Comparison of ENCODE assay signal across 1 cellular context in the genomic region with DNA sequence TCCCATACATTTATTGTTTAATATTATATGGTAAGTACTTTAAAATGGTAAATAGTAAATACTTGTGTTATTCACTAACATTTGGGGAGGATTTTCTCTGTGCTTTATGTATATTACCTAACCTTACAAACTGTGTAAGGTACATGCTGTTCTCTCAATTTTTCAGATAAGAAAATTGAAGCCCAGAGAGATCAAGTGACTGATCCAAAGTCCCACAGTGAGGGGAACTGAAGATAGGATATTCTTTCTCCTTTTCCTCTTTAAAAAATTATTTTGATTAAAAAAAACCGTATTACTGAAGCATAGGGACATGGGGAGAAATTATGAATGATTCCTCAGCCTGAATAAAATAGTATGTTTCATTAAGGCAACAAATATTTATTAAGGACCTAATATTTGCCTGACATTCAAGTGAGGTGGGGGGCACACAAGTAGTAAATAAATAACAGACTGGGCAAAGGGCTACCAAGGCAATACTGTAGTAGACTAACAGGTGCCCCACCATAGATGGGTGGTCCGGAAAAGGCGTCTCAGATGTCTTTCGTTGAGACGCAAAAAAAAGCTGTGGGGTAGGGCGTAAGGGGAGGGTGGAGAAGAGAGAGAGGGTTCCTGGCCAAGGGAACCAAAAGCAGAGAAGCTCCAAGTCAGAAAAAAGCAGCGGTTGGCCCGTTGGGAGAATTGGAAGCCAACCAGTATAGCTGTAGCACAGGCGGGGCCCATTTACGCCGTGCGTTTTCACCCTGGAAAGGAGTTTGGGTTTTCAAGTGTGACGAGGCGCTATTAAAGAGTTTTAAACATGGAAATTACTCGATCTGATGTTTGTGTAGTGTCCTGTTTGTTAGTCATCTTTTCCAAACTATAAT.
TF ChIP-seq lines count a peak whose summit lies in the region.

No MANE protein-coding gene starts in this region.

TF ChIP-seq in SK-N-SH, 30 proteins besides CTCF, POLR2A, EP300 and RAD21 (continued from another document):
- no peak for TF ChIP-seq MEF2A (IDR thresholded peaks at IDR 0.05; ENCODE audit: borderline replicate concordance, low read depth)
